Comparison of ENCODE assay signal across 9 cellular contexts in the genomic region with DNA sequence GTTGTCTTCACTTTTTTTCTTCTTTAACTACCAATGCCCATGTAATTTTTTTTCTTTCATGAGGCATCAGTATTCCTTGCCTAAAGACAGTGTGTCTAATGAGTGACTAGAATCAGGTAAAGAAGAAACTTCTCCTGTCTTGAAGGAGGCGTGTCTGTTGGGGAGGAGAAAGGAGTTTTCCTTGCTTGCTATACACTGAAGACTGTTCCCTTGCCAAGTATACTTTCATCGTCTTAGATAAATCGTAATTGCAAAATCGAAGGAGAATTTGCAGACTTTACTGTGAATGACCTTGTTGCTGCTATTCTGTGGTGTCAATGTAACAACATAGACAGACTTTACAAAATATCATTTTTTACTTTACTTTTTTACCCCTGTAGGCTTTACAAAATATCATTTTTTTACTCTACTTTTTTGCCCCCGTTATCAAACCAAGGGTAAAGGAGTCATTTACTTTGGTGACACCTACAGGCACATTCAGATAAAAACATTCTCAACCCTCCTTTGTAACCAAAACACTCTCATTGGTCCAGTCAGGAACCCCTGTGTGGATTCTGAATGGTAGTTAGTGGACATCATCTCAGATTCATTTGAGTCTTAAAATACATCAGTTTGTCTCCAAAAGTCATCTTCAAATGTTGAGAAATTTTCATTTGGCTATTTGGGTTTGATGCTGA.
DNase-seq lines count a peak whose midpoint lies in the region; ATAC-seq and TF ChIP-seq lines count a peak whose summit lies in the region.
"Had no signal": no experiment of that assay in that cellular context is flagged by ENCODE, and none has a peak within 500 bp of the region (broad histone marks: within the 10 kb centered on the region; RNA-seq: fewer than 3 reads in every experiment).

No MANE protein-coding gene starts in this region.

- H3K9ac ChIP-seq in OCI-LY1 (ENCODE audit: low read length) (no peak overlapping the region), neuronal stem cell (ENCODE audit: low read depth, low read length, poor library complexity) (no peak overlapping the region)

- H3K4ac ChIP-seq in neuronal stem cell (ENCODE audit: low read length): no peak overlapping the region

- no peak overlapping the region for H2BK120ac ChIP-seq in neuronal stem cell (ENCODE audit: low read depth, low read length)

- H2BK5ac ChIP-seq in neuronal stem cell (ENCODE audit: low read length): no peak overlapping the region

- no peak overlapping the region for H3K14ac ChIP-seq in neuronal stem cell (ENCODE audit: low read length)

- H3K4me3 Mint-ChIP-seq in GM23338: no peak overlapping the region
- no peak overlapping the region for H3K4me3 Mint-ChIP-seq in activated T-helper 2 cell treated with anti-CD3 and anti-CD28 coated beads, Interferon-gamma antibody, Interleukin-2, Interleukin-4, amounts not matched to agents 10 μg/mL and 5 μg/mL and 100 μg/mL, durations not matched to agents 14 hours and 24 hours and 36 hours (ENCODE audit: low read depth)
- H3K4me3 Mint-ChIP-seq: stimulated activated naive CD8-positive, alpha-beta T cell treated with anti-CD3 and anti-CD28 coated beads, Interleukin-15, Interleukin-2, amounts not matched to agents 100 ng/mL and 50 ng/mL, for 24 hours had no signal

- H3K23ac ChIP-seq in neuronal stem cell (ENCODE audit: low read depth, low read length, poor library complexity): no peak overlapping the region

- H3K27me3 Mint-ChIP-seq in GM23338 (ENCODE audit: insufficient read depth, low read depth, poor library complexity): no peaks in the 10 kb centered on the region
- peaks cover 6% of the 10 kb centered on the region for H3K27me3 Mint-ChIP-seq in activated T-helper 2 cell treated with anti-CD3 and anti-CD28 coated beads, Interferon-gamma antibody, Interleukin-2, Interleukin-4, amounts not matched to agents 10 μg/mL and 5 μg/mL and 100 μg/mL, durations not matched to agents 14 hours and 24 hours and 36 hours (ENCODE audit: low read depth)
- H3K27me3 Mint-ChIP-seq: stimulated activated naive CD8-positive, alpha-beta T cell treated with anti-CD3 and anti-CD28 coated beads, Interleukin-15, Interleukin-2, amounts not matched to agents 100 ng/mL and 50 ng/mL, for 24 hours had no signal

- H3K27ac ChIP-seq in GM23338 (ENCODE audit: low read depth) (no peak overlapping the region), OCI-LY1 (ENCODE audit: low read depth, low read length, poor library complexity, severe bottlenecking) (no peak overlapping the region), neuronal stem cell (replicated peaks; ENCODE audit: low read length) (no peak overlapping the region)

- no peak overlapping the region for H4K91ac ChIP-seq in neuronal stem cell (ENCODE audit: low read depth, low read length, poor library complexity)

- no peaks in the 10 kb centered on the region for H3K79me2 ChIP-seq in GM23338 (replicated peaks; ENCODE audit: insufficient read depth)
- H3K79me2 ChIP-seq in OCI-LY1 (ENCODE audit: insufficient read depth, low read length): no peaks in the 10 kb centered on the region

- intact Hi-C loops in left ventricle myocardium superior (cut with micrococcal nuclease): loop anchor here (10.0 kb wide), 1 partner anchor 546 kb away; no protein-coding TSS in a partner anchor
- intact Hi-C loops in activated T-helper 2 cell treated with anti-CD3 and anti-CD28 coated beads, Interferon-gamma antibody, Interleukin-2, Interleukin-4, amounts not matched to agents 10 μg/mL and 5 μg/mL and 100 μg/mL, durations not matched to agents 14 hours and 24 hours and 36 hours (cut with micrococcal nuclease): loop anchor here (2.0 to 5.0 kb wide), 2 partner anchors 548 to 609 kb away; no protein-coding TSS in a partner anchor

- no peaks in the 10 kb centered on the region for H3K79me1 ChIP-seq in neuronal stem cell (ENCODE audit: low read depth, low read length)

- H3K4me1 Mint-ChIP-seq in GM23338: peaks cover 9% of the 10 kb centered on the region; the same call in 2 of the 3 replicates
- peaks cover 13% of the 10 kb centered on the region for H3K4me1 Mint-ChIP-seq in activated T-helper 2 cell treated with anti-CD3 and anti-CD28 coated beads, Interferon-gamma antibody, Interleukin-2, Interleukin-4, amounts not matched to agents 10 μg/mL and 5 μg/mL and 100 μg/mL, durations not matched to agents 14 hours and 24 hours and 36 hours (ENCODE audit: low read depth)

- H3K27me3 ChIP-seq in GM23338 (ENCODE audit: insufficient read depth) (no peaks in the 10 kb centered on the region), OCI-LY1 (ENCODE audit: insufficient read depth, low read length) (no peaks in the 10 kb centered on the region), neuronal stem cell (ENCODE audit: control insufficient read depth in 3 of 3, insufficient read depth in 3 of 3, low read depth in 1 of 3, low read length in 3 of 3) (no peaks in the 10 kb centered on the region)

- H3K9me3 ChIP-seq in OCI-LY1 (ENCODE audit: low read length) (no peaks in the 10 kb centered on the region), neuronal stem cell (replicated peaks in 1 of 2; ENCODE audit: control insufficient read depth in 2 of 2, insufficient read depth in 1 of 2, low read depth in 1 of 2, low read length in 2 of 2) (no peaks in the 10 kb centered on the region)

- H3F3A ChIP-seq in GM23338 (replicated peaks; ENCODE audit: low read depth) (no peaks in the 10 kb centered on the region), OCI-LY1 (ENCODE audit: insufficient read depth, low read length) (no peaks in the 10 kb centered on the region)

- peak; percentile 18 for TF ChIP-seq CTCF in GM12865 (IDR thresholded peaks at IDR 0.05; ENCODE audit: insufficient read depth, low read depth, low read length, missing control alignments)
- peak; percentile 61 to 66 for TF ChIP-seq CTCF in GM23338 (conservative IDR thresholded peaks at IDR 0.05; ENCODE audit: low read depth in 2 of 2)
- peak; percentile 57; the same call in 1 of the 2 replicates for TF ChIP-seq CTCF in OCI-LY1 (IDR thresholded peaks at IDR 0.05; ENCODE audit: low read length)

- no peaks in the 10 kb centered on the region; the same call in 2 of the 3 replicates for H3K9me3 Mint-ChIP-seq in GM23338
- no peaks in the 10 kb centered on the region for H3K9me3 Mint-ChIP-seq in activated T-helper 2 cell treated with anti-CD3 and anti-CD28 coated beads, Interferon-gamma antibody, Interleukin-2, Interleukin-4, amounts not matched to agents 10 μg/mL and 5 μg/mL and 100 μg/mL, durations not matched to agents 14 hours and 24 hours and 36 hours
- H3K9me3 Mint-ChIP-seq: stimulated activated naive CD8-positive, alpha-beta T cell treated with anti-CD3 and anti-CD28 coated beads, Interleukin-15, Interleukin-2, amounts not matched to agents 100 ng/mL and 50 ng/mL, for 24 hours had no signal

- no peaks in the 10 kb centered on the region for H3K36me3 Mint-ChIP-seq in GM23338 (ENCODE audit: low read depth)
- H3K36me3 Mint-ChIP-seq in activated T-helper 2 cell treated with anti-CD3 and anti-CD28 coated beads, Interferon-gamma antibody, Interleukin-2, Interleukin-4, amounts not matched to agents 10 μg/mL and 5 μg/mL and 100 μg/mL, durations not matched to agents 14 hours and 24 hours and 36 hours (ENCODE audit: low read depth): no peaks in the 10 kb centered on the region

- H2AFZ ChIP-seq in GM23338 (no peak overlapping the region), OCI-LY1 (ENCODE audit: low read length) (no peak overlapping the region), neuronal stem cell (ENCODE audit: low read length) (no peak overlapping the region)

- no peak overlapping the region for H3K27ac Mint-ChIP-seq in GM23338
- no peak overlapping the region for H3K27ac Mint-ChIP-seq in activated T-helper 2 cell treated with anti-CD3 and anti-CD28 coated beads, Interferon-gamma antibody, Interleukin-2, Interleukin-4, amounts not matched to agents 10 μg/mL and 5 μg/mL and 100 μg/mL, durations not matched to agents 14 hours and 24 hours and 36 hours
- H3K27ac Mint-ChIP-seq: stimulated activated naive CD8-positive, alpha-beta T cell treated with anti-CD3 and anti-CD28 coated beads, Interleukin-15, Interleukin-2, amounts not matched to agents 100 ng/mL and 50 ng/mL, for 24 hours had no signal

- no peak overlapping the region for H2BK12ac ChIP-seq in neuronal stem cell (ENCODE audit: low read length)

- H3K36me3 ChIP-seq in GM23338 (ENCODE audit: insufficient read depth) (no peaks in the 10 kb centered on the region), OCI-LY1 (ENCODE audit: insufficient read depth, low read length) (no peaks in the 10 kb centered on the region), neuronal stem cell (replicated peaks in 1 of 2; ENCODE audit: control insufficient read depth in 2 of 2, insufficient read depth in 2 of 2, low read length in 2 of 2) (no peaks in the 10 kb centered on the region)

- no peak overlapping the region for H2BK15ac ChIP-seq in neuronal stem cell (ENCODE audit: low read length)

- ATAC-seq in GM23338 (peak; percentile 78), left ventricle myocardium superior (peak; percentile 60)

- H4K8ac ChIP-seq in neuronal stem cell (ENCODE audit: low read depth, low read length): no peak overlapping the region

- no peaks in the 10 kb centered on the region for H3K9me2 ChIP-seq in GM23338 (ENCODE audit: insufficient read depth)
- no peaks in the 10 kb centered on the region for H3K9me2 ChIP-seq in OCI-LY1 (ENCODE audit: low read depth, low read length)

- no peak overlapping the region for H3K18ac ChIP-seq in neuronal stem cell (ENCODE audit: low read length)

- peak; percentile 41 for DNase-seq in GM12865 (ENCODE audit: low read depth)
- DNase-seq in GM23338 (ENCODE audit: low spot score): peak; percentile 62
- DNase-seq in left ventricle myocardium superior: no peak
- no peak for DNase-seq in activated CD4-positive, alpha-beta T cell treated with anti-CD3 and anti-CD28 coated beads for 48 hours
- DNase-seq in neuronal stem cell (ENCODE audit: low spot score): no peak
- no peak for DNase-seq in NCI-H1694 treated with DMSO at 0.1 percent for 48 hours (lab: John Stamatoyannopoulos, UW)
- no peak for DNase-seq in activated T-helper 2 cell treated with anti-CD3 and anti-CD28 coated beads, Interferon-gamma antibody, Interleukin-2, Interleukin-4, amounts not matched to agents 10 μg/mL and 5 μg/mL and 100 μg/mL, durations not matched to agents 14 hours and 24 hours and 36 hours (ENCODE audit: low spot score)

- H2AK5ac ChIP-seq in neuronal stem cell (ENCODE audit: low read depth, low read length): no peak overlapping the region

- H3K4me2 ChIP-seq in GM23338 (no peak overlapping the region), OCI-LY1 (ENCODE audit: low read length) (no peak overlapping the region), neuronal stem cell (ENCODE audit: insufficient read depth, low read length, poor library complexity, severe bottlenecking) (no peak overlapping the region)

- H3K4me1 ChIP-seq in GM23338 (ENCODE audit: insufficient read depth) (0 out of 2 replicates have a peak, but pooled peaks cover 5% of the 10 kb centered on the region), OCI-LY1 (ENCODE audit: insufficient read depth, low read length, severe bottlenecking) (no peaks in the 10 kb centered on the region), neuronal stem cell (ENCODE audit: control insufficient read depth in 2 of 2, insufficient read depth in 1 of 2, low read depth in 1 of 2, low read length in 2 of 2) (no peaks in the 10 kb centered on the region)

- H4K20me1 ChIP-seq in GM23338 (replicated peaks; ENCODE audit: insufficient read depth) (no peaks in the 10 kb centered on the region), OCI-LY1 (ENCODE audit: insufficient read depth, low read length) (no peaks in the 10 kb centered on the region)

- 100% methylated on average over 1 of the region's 5 CpGs; no CpG with 5 or more reads in 1 of the 2 donors for WGBS in neuronal stem cell (ENCODE audit: extremely low coverage in 2 of 2, insufficient read length in 2 of 2, insufficient replicate concordance in 1 of 2), 2 donors

- no peak overlapping the region for H3K4me3 ChIP-seq in GM12865 (ENCODE audit: low read depth, low read length)
- no peak overlapping the region for H3K4me3 ChIP-seq in GM23338
- H3K4me3 ChIP-seq in OCI-LY1 (ENCODE audit: low read depth, low read length, poor library complexity, severe bottlenecking): no peak overlapping the region
- no peak overlapping the region for H3K4me3 ChIP-seq in neuronal stem cell (ENCODE audit: low read length in 2 of 2)

Comparison
In these comparisons a context has a peak if more than half of its experiments do, and no peak if none do; other contexts are left out.
1. DNase-seq: peak in GM12865 (single experiment) and GM23338 (single experiment); none in left ventricle myocardium superior (single experiment), activated CD4-positive, alpha-beta T cell treated with anti-CD3 and anti-CD28 coated beads for 48 hours (single experiment), neuronal stem cell (single experiment), NCI-H1694 treated with DMSO at 0.1 percent for 48 hours (single experiment) and activated T-helper 2 cell treated with anti-CD3 and anti-CD28 coated beads, Interferon-gamma antibody, Interleukin-2, Interleukin-4, amounts not matched to agents 10 μg/mL and 5 μg/mL and 100 μg/mL, durations not matched to agents 14 hours and 24 hours and 36 hours (single experiment).
2. Peak in every context shown above with its lines, with median percentiles within 50 percentile points of each other: CTCF ChIP-seq.